Comparison of ENCODE assay signal across 8 cellular contexts in the genomic region with DNA sequence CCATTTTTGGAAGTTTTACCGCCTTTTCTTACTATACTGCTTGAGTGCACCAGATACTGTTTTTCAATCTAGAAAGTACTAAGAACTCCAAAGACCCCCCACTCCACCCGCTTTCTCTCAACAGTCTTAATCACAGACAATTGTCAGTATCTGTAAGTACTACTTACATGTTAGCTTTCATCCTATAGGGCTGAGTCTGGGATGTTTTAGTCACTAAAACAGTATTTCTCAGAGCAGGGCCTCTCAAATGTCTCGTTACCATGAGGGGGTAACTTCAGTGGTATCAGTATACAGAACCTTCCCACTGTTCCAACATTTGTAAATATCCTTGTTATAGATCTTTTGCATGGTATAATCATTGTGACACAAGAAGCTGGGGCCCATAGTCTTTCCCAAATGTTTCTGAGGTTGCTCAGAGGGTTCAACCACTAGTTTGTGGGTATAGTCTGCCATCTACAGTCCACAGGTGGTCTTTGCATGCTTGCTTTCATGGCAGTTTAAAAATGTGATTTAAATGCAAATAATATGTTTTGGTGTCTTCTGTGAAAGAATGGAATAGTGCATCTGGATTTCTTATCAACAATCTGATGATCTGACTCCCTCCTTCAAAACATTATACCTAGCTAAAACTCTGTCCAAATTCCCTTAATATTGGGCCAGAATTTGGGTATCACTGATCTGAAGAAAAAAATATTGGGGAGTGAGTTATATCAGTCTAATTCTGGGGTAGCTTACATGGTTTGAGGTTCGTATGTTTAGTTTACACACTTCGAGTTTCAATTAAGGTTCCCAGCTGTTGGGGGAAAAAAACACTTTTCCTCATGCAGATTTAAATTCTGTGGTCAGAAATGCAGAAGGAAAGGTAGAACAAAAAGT. TPM values are rescaled to one million over a fixed set of nuclear protein-coding genes. Genes with fewer than 3 reads are reported as not detected.
DNase-seq lines count a peak whose midpoint lies in the region; ATAC-seq and TF ChIP-seq lines count a peak whose summit lies in the region.

No MANE protein-coding gene starts in this region.

- H3K27me3 ChIP-seq in GM06990 (replicated peaks; ENCODE audit: control insufficient read depth, insufficient read depth, low read length) = no peaks in the 10 kb centered on the region; the same call in 1 of the 2 replicates

- H3K36me3 ChIP-seq in GM06990 (ENCODE audit: control insufficient read depth, insufficient read depth, low read length) = no peaks in the 10 kb centered on the region

- DNase-seq in AG09309 (ENCODE audit: low read depth) (no peak), GM06990 (ENCODE audit: extremely low read depth, insufficient read length) (no peak), Kasumi-1 (lab: John Stamatoyannopoulos, UW) (peak; percentile 71 to 85), SHP77 (lab: John Stamatoyannopoulos, UW) (peak; percentile 20 to 51), epidermal melanocyte (ENCODE audit: insufficient read length, low spot score) (peak; percentile 88), myocyte (ENCODE audit: low read depth) (peak; percentile 67)

- TF ChIP-seq CTCF in AG09309 (IDR thresholded peaks at IDR 0.05; ENCODE audit: control insufficient read depth, insufficient read depth, low read depth, low read length, missing control alignments) (peak; percentile 79), GM06990 (IDR thresholded peaks at IDR 0.05; ENCODE audit: insufficient read depth, low read length, poor library complexity, severe bottlenecking) (peak; percentile 82)

- ATAC-seq in HG03280 (IDR thresholded peaks at IDR 0.05; ENCODE audit: unreplicated experiment) = no peak
- ATAC-seq in GM21447 (IDR thresholded peaks at IDR 0.05; ENCODE audit: unreplicated experiment) = no peak

- H3K4me3 ChIP-seq in AG09309 (ENCODE audit: control insufficient read depth, low read depth, low read length) (no peak overlapping the region), GM06990 (replicated peaks; ENCODE audit: low read depth, low read length) (no peak overlapping the region)

RNA-seq across cellular contexts. Expression of gene DNAJC13, which starts 18.0 kb away (rescaled TPM):
- total RNA-seq in myocyte = 36.6 and 46.4 TPM in 2 replicates
- 14.5 TPM for polyA plus RNA-seq in myocyte (2012)

Comparison
In these comparisons a context has a peak if more than half of its experiments do, and no peak if none do; other contexts are left out.
1. DNase-seq: peak in Kasumi-1 (2 of 2), SHP77 (2 of 2), epidermal melanocyte (single experiment) and myocyte (single experiment); none in AG09309 (single experiment) and GM06990 (single experiment).